In the genomic region with DNA sequence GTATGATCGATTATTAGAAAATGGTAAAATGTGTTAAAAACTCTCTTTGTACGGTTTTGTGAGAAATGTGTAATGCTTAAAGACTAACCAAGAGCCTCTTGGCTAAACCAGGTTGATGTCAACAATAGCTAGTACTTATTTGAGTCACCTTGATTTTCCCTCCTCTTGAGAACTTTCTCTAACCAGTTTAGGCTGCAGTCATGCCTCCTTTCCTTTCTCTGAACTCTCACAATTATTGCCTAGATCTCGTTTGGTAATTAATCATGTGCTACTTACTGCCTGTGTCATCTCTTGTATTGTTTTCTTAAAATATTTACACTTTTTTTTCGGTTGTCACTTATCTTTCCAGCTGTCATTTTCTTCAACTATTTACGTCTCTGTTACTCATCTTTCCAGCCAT, we compare ENCODE assay signal across 9 cellular contexts. TPM values are rescaled to one million over a fixed set of nuclear protein-coding genes. Genes with fewer than 3 reads are reported as not detected.
DNase-seq lines count a peak whose midpoint lies in the region; ATAC-seq, FAIRE-seq and TF ChIP-seq lines count a peak whose summit lies in the region.
"Had no signal": no experiment of that assay in that cellular context is flagged by ENCODE, and none has a peak within 500 bp of the region (broad histone marks: within the 10 kb centered on the region; RNA-seq: fewer than 3 reads in every experiment).

No MANE protein-coding gene starts in this region.

- RAD21 ChIA-PET in GM12878 (lab: Charles Lee; ENCODE audit: unreplicated experiment) = interaction anchor here (0.7 to 2.0 kb wide), 5 partner anchors 17 to 134 kb away, joined by 3 to 5 read pairs (median 4); no protein-coding TSS in a partner anchor

- intact Hi-C loops in activated naive CD4-positive, alpha-beta T cell treated with anti-CD3 and anti-CD28 coated beads for 36 hours (cut with micrococcal nuclease) = loop anchor here (1.0 to 10.0 kb wide), 10 partner anchors 29 to 1349 kb away; a partner anchor contains a TSS
- intact Hi-C loops in GM12878 (cut with micrococcal nuclease; ENCODE audit: unreplicated experiment) = loop anchor here (5.0 to 10.0 kb wide), 5 partner anchors 169 to 709 kb away; a partner anchor contains a TSS

- no peaks in the 10 kb centered on the region for H3K27me3 Mint-ChIP-seq in activated naive CD4-positive, alpha-beta T cell treated with anti-CD3 and anti-CD28 coated beads for 36 hours (ENCODE audit: low read depth)

- FAIRE-seq in GM12878 (lab: Jason Lieb, UNC) = peak; percentile 90
- FAIRE-seq: colon had no signal

- H4K20me1 ChIP-seq in GM12878 (ENCODE audit: control insufficient read depth, insufficient read depth) = no peaks in the 10 kb centered on the region

- POLR2A ChIA-PET in GM12878 (lab: Charles Lee) = interaction anchor here (1.7 kb wide), 1 partner anchor 28 kb away, joined by 3 read pairs; no protein-coding TSS in a partner anchor

- peaks cover 30% of the 10 kb centered on the region for H3K4me1 Mint-ChIP-seq in activated naive CD4-positive, alpha-beta T cell treated with anti-CD3 and anti-CD28 coated beads for 36 hours (ENCODE audit: low read depth)

- H3K4me2 ChIP-seq in GM12878 (ENCODE audit: control insufficient read depth, insufficient read depth) (peak overlapping the region; percentile 100), parathyroid adenoma (ENCODE audit: low read length) (peak overlapping the region; percentile 91)

- no peak for TF ChIP-seq CTCF in GM12878 (IDR thresholded peaks at IDR 0.05 in 2 of 3, conservative IDR thresholded peaks at IDR 0.05 in 1 of 3; ENCODE audit: control insufficient read depth in 2 of 3, extremely low read depth in 1 of 3, insufficient read depth in 1 of 3, low read depth in 3 of 3, low read length in 3 of 3)
- TF ChIP-seq CTCF in parathyroid adenoma (IDR thresholded peaks at IDR 0.05) = no peak

- H3K27ac Mint-ChIP-seq in activated naive CD4-positive, alpha-beta T cell treated with anti-CD3 and anti-CD28 coated beads for 36 hours = peak overlapping the region; percentile 91

- peak overlapping the region; percentile 68; the same call in 1 of the 2 replicates for H3K9ac ChIP-seq in GM12878 (ENCODE audit: control insufficient read depth, insufficient read depth, low read length)
- H3K9ac ChIP-seq in parathyroid adenoma = no peak overlapping the region

- in situ Hi-C loops in GM12878 (cut with MboI) = no loop called here

- no TSS peak for BruUV-seq in GM12878 (replicated peaks; lab: Mats Ljungman, UMichigan)

- H3K27me3 ChIP-seq in GM12878 (replicated peaks in 1 of 2; ENCODE audit: control insufficient read depth in 2 of 2, insufficient read depth in 2 of 2, low read length in 1 of 2) = peaks cover 0 to 5% of the 10 kb centered on the region in 2 experiments; a peak in 2 of 4 replicates
- H3K27me3 ChIP-seq in parathyroid adenoma (ENCODE audit: control insufficient read depth, insufficient read depth, low read length) = no peaks in the 10 kb centered on the region

- no peak for TF ChIP-seq RAD21 in GM12878 (IDR thresholded peaks at IDR 0.05; ENCODE audit: insufficient read depth, low read depth, low read length)

- SMC1A ChIA-PET in GM12878 (lab: Charles Lee; ENCODE audit: uncharacterized antibody, unreplicated experiment) = interaction anchor here (0.8 to 2.4 kb wide), 10 partner anchors 9 to 375 kb away, joined by 3 to 11 read pairs (median 3); no protein-coding TSS in a partner anchor

- DNase-seq in activated naive CD4-positive, alpha-beta T cell treated with anti-CD3 and anti-CD28 coated beads for 36 hours = no peak
- DNase-seq in activated naive CD4-positive, alpha-beta T cell (lab: John Stamatoyannopoulos, UW) = no peak
- peak; percentile 64 for DNase-seq in GM12878 (ENCODE audit: low read depth, low spot score)
- DNase-seq in GM19240 (ENCODE audit: insufficient read length, low spot score) = no peak
- no peak for DNase-seq in ecto neural progenitor cell (ENCODE audit: low spot score)

- CTCF ChIA-PET in activated naive CD4-positive, alpha-beta T cell treated with anti-CD3 and anti-CD28 coated beads for 36 hours (lab: Charles Lee) = interaction anchor here (0.9 to 1.8 kb wide), 6 partner anchors 10 to 134 kb away, joined by 3 to 7 read pairs (median 6); no protein-coding TSS in a partner anchor
- CTCF ChIA-PET in GM12878 (lab: Yijun Ruan, JAX) = interaction anchor here (0.6 to 1.6 kb wide), 7 partner anchors 14 to 705 kb away, joined by 3 to 6 read pairs (median 3); no protein-coding TSS in a partner anchor

- H3K4me1 ChIP-seq in GM12878 (ENCODE audit: control insufficient read depth, insufficient read depth, low read length) (peaks cover 15% of the 10 kb centered on the region), parathyroid adenoma (peaks cover 5% of the 10 kb centered on the region)

- TF ChIP-seq EP300 in GM12878 (IDR thresholded peaks at IDR 0.05; ENCODE audit: borderline replicate concordance in 1 of 2, control insufficient read depth in 1 of 2, low read depth in 2 of 2, low read length in 2 of 2) = peak in 1 of 2 experiments; percentile 69; a peak in 1 of 4 replicates

- H2AFZ ChIP-seq in GM12878 (ENCODE audit: control insufficient read depth, low read depth, low read length) (peak overlapping the region; percentile 96; the same call in 1 of the 2 replicates), parathyroid adenoma (peak overlapping the region; percentile 93)

- H3K4me3 ChIP-seq in GM12878 = peak overlapping the region; percentile 73
- H3K4me3 ChIP-seq in parathyroid adenoma (ENCODE audit: low read depth, low read length) = peak overlapping the region; percentile 94

- H3K36me3 ChIP-seq in GM12878 (ENCODE audit: control insufficient read depth in 2 of 2, insufficient read depth in 2 of 2, low read length in 1 of 2) (no peaks in the 10 kb centered on the region), parathyroid adenoma (ENCODE audit: control insufficient read depth, insufficient read depth, low read length) (no peaks in the 10 kb centered on the region)

- ATAC-seq in HG03342 (IDR thresholded peaks at IDR 0.05; ENCODE audit: unreplicated experiment) (peak; percentile 23), GM12878 (peak; percentile 27), HG03280 (IDR thresholded peaks at IDR 0.05; ENCODE audit: unreplicated experiment) (no peak)

- H3K36me3 Mint-ChIP-seq in activated naive CD4-positive, alpha-beta T cell treated with anti-CD3 and anti-CD28 coated beads for 36 hours (ENCODE audit: low read depth) = peaks cover 2% of the 10 kb centered on the region

- H3K27ac ChIP-seq in GM12878 (ENCODE audit: control insufficient read depth, insufficient read depth) (no peak overlapping the region), parathyroid adenoma (no peak overlapping the region)

- no peak for TF ChIP-seq POLR2A in GM12878 (IDR thresholded peaks at IDR 0.05; ENCODE audit: low read depth, low read length)

- no peaks in the 10 kb centered on the region for H3K9me3 Mint-ChIP-seq in activated naive CD4-positive, alpha-beta T cell treated with anti-CD3 and anti-CD28 coated beads for 36 hours

- H3K9me3 ChIP-seq in GM12878 (replicated peaks; ENCODE audit: control insufficient read depth, insufficient read depth, low read length) (no peaks in the 10 kb centered on the region), parathyroid adenoma (ENCODE audit: control insufficient read depth, low read length) (no peaks in the 10 kb centered on the region)

- WGBS in GM12878 (ENCODE audit: insufficient coverage, insufficient replicate concordance, low lambda C conversion rate, missing lambda C conversion rate) = 1% methylated on average over 5 of the region's 5 CpGs

- peaks cover 29% of the 10 kb centered on the region for H3K79me2 ChIP-seq in GM12878 (ENCODE audit: control insufficient read depth, insufficient read depth, low read length)
- H3K79me2 ChIP-seq in parathyroid adenoma = peaks cover 15% of the 10 kb centered on the region

- H3K4me3 Mint-ChIP-seq in activated naive CD4-positive, alpha-beta T cell treated with anti-CD3 and anti-CD28 coated beads for 36 hours = peak overlapping the region; percentile 90

TF ChIP-seq in GM12878, 131 proteins besides CTCF, POLR2A, EP300 and RAD21 (continues in another document):
- no peak for TF ChIP-seq TARDBP (IDR thresholded peaks at IDR 0.05; ENCODE audit: borderline replicate concordance)
- peak; percentile 88 for TF ChIP-seq ATF7 (IDR thresholded peaks at IDR 0.05; ENCODE audit: low read depth)

RNA-seq across cellular contexts. Expression of a gene that starts 1.1 kb away (rescaled TPM):
- total RNA-seq in activated naive CD4-positive, alpha-beta T cell treated with anti-CD3 and anti-CD28 coated beads for 36 hours = 10 to 100 TPM; 22.8 to 24.0 TPM
- 65.4 and 68.5 TPM in 2 replicates for total RNA-seq in GM12878 (2013; cell fraction: nucleolus; rRNA removed)
- total RNA-seq in GM12878 (2014; rRNA removed) (14.4 and 14.6 TPM in 2 replicates), GM12878 (2014; rRNA removed; fragmentation: Illumina TruSeq; extraction: Trizol) (16.5 and 16.7 TPM in 2 replicates), GM12878 (2021) (14.8 and 16.1 TPM in 2 replicates)
- 7.6 TPM for polyA plus RNA-seq in GM12878 (2011; ENCODE audit: low read depth)
- polyA plus RNA-seq in GM12878 (2011; rRNA removed) (14.8 and 17.2 TPM in 2 replicates), GM12878 (2014; fragmentation: Illumina TruSeq; extraction: Trizol) (13.6 and 18.5 TPM in 2 replicates), GM12878 (2014; fragmentation: Nextera tagmentation; extraction: Ambion mirVana) (1 to 10 TPM; 2.0 to 2.6 TPM), GM12878 (2014; rRNA removed) (7.0 and 7.9 TPM in 2 replicates), GM12878 (2016; fragmentation: Nextera tagmentation; extraction: Ambion mirVana) (1 to 10 TPM; 3.0 to 3.5 TPM)
- polyA plus RNA-seq in GM12878 (2011; cell fraction: cytosol; rRNA removed) = 7.0 and 8.5 TPM in 2 replicates
- 11.1 and 12.5 TPM in 2 replicates for polyA plus RNA-seq in GM12878 (2011; cell fraction: nucleus; rRNA removed)
- 8.2 and 10.7 TPM in 2 replicates for polyA plus RNA-seq in GM12878 (2012)
- 21.8 and 35.7 TPM in 2 replicates for polyA minus RNA-seq in GM12878 (2011; rRNA and poly(A)+ RNA removed)
- 7.1 and 7.2 TPM in 2 replicates for polyA minus RNA-seq in GM12878 (2011; cell fraction: cytosol; rRNA and poly(A)+ RNA removed)
- polyA minus RNA-seq in GM12878 (2011; cell fraction: nucleus; rRNA and poly(A)+ RNA removed) = 23.3 and 46.1 TPM in 2 replicates
